ENCODE assay signal across 12 cellular contexts in genomic region chr14:75184447-75184846, GRCh38. TPM values are rescaled to one million over a fixed set of nuclear protein-coding genes. Genes with fewer than 3 reads are reported as not detected.
DNase-seq lines count a peak whose midpoint lies in the region; ATAC-seq and TF ChIP-seq lines count a peak whose summit lies in the region.
"Had no signal": no experiment of that assay in that cellular context is flagged by ENCODE, and none has a peak within 500 bp of the region (broad histone marks: within the 10 kb centered on the region; RNA-seq: fewer than 3 reads in every experiment).

No MANE protein-coding gene starts in this region.

- H3K9me3 Mint-ChIP-seq in activated T-helper 2 cell treated with anti-CD3 and anti-CD28 coated beads, Interferon-gamma antibody, Interleukin-2, Interleukin-4, amounts not matched to agents 10 μg/mL and 5 μg/mL and 100 μg/mL, durations not matched to agents 14 hours and 24 hours and 36 hours: no peaks in the 10 kb centered on the region
- H3K9me3 Mint-ChIP-seq: activated naive CD4-positive, alpha-beta T cell treated with anti-CD3 and anti-CD28 coated beads, Interleukin-2, amount 50 U/mL, for 24 hours had no signal

- no peak overlapping the region for H3K4me3 Mint-ChIP-seq in activated T-helper 2 cell treated with anti-CD3 and anti-CD28 coated beads, Interferon-gamma antibody, Interleukin-2, Interleukin-4, amounts not matched to agents 10 μg/mL and 5 μg/mL and 100 μg/mL, durations not matched to agents 14 hours and 24 hours and 36 hours (ENCODE audit: low read depth)
- H3K4me3 Mint-ChIP-seq: activated naive CD4-positive, alpha-beta T cell treated with anti-CD3 and anti-CD28 coated beads, Interleukin-2, amount 50 U/mL, for 24 hours had no signal

- ATAC-seq in mucosa of descending colon (peak; percentile 83), GM18873 (IDR thresholded peaks at IDR 0.05; ENCODE audit: low FRiP score, unreplicated experiment) (no peak), HG03025 (IDR thresholded peaks at IDR 0.05; ENCODE audit: low FRiP score, unreplicated experiment) (no peak)

- H3K27me3 Mint-ChIP-seq in activated T-helper 2 cell treated with anti-CD3 and anti-CD28 coated beads, Interferon-gamma antibody, Interleukin-2, Interleukin-4, amounts not matched to agents 10 μg/mL and 5 μg/mL and 100 μg/mL, durations not matched to agents 14 hours and 24 hours and 36 hours (ENCODE audit: low read depth): peaks cover 19% of the 10 kb centered on the region
- H3K27me3 Mint-ChIP-seq: activated naive CD4-positive, alpha-beta T cell treated with anti-CD3 and anti-CD28 coated beads, Interleukin-2, amount 50 U/mL, for 24 hours had no signal

- no peaks in the 10 kb centered on the region for H3K36me3 Mint-ChIP-seq in activated T-helper 2 cell treated with anti-CD3 and anti-CD28 coated beads, Interferon-gamma antibody, Interleukin-2, Interleukin-4, amounts not matched to agents 10 μg/mL and 5 μg/mL and 100 μg/mL, durations not matched to agents 14 hours and 24 hours and 36 hours (ENCODE audit: low read depth)
- H3K36me3 Mint-ChIP-seq: activated naive CD4-positive, alpha-beta T cell treated with anti-CD3 and anti-CD28 coated beads, Interleukin-2, amount 50 U/mL, for 24 hours had no signal

- peak; percentile 88 for DNase-seq in CD1c-positive myeloid dendritic cell (ENCODE audit: extremely low spot score)
- DNase-seq in HL-60 (ENCODE audit: low read depth in 1 of 2, low spot score in 1 of 2): no peak
- no peak for DNase-seq in activated T-helper 2 cell treated with anti-CD3 and anti-CD28 coated beads, Interferon-gamma antibody, Interleukin-2, Interleukin-4, amounts not matched to agents 10 μg/mL and 5 μg/mL and 100 μg/mL, durations not matched to agents 14 hours and 24 hours and 36 hours (ENCODE audit: low spot score)
- no peak for DNase-seq in mucosa of descending colon
- DNase-seq in NCI-H1694 treated with DMSO at 0.1 percent for 48 hours (lab: John Stamatoyannopoulos, UW): no peak
- no peak for DNase-seq in activated CD8-positive, alpha-beta memory T cell treated with anti-CD3 and anti-CD28 coated beads, Interleukin-2, amount 50 U/mL, for 48 hours
- DNase-seq: kidney had no signal

- intact Hi-C loops in activated T-helper 2 cell treated with anti-CD3 and anti-CD28 coated beads, Interferon-gamma antibody, Interleukin-2, Interleukin-4, amounts not matched to agents 10 μg/mL and 5 μg/mL and 100 μg/mL, durations not matched to agents 14 hours and 24 hours and 36 hours (cut with micrococcal nuclease): no loop called here
- intact Hi-C loops in mucosa of descending colon (cut with DNase I, micrococcal nuclease): no loop called here

- no peaks in the 10 kb centered on the region for H3K36me3 ChIP-seq in mucosa of descending colon (ENCODE audit: low read depth)
- H3K36me3 ChIP-seq: prostate gland had no signal

- H3K4me3 ChIP-seq in HL-60 (replicated peaks; ENCODE audit: insufficient read depth, low read length) (no peak overlapping the region), mucosa of descending colon (no peak overlapping the region)
- H3K4me3 ChIP-seq: prostate gland had no signal

- H3K4me1 ChIP-seq in mucosa of descending colon (ENCODE audit: low read depth): peaks cover 25% of the 10 kb centered on the region
- H3K4me1 ChIP-seq: prostate gland had no signal

- H3K9me3 ChIP-seq in mucosa of descending colon: no peaks in the 10 kb centered on the region
- H3K9me3 ChIP-seq: prostate gland had no signal

- H3K27ac ChIP-seq in HL-60 (replicated peaks): peak overlapping the region; percentile 55
- H3K27ac ChIP-seq: epithelial cell of prostate, prostate gland had no signal

- H3K4me1 Mint-ChIP-seq in activated T-helper 2 cell treated with anti-CD3 and anti-CD28 coated beads, Interferon-gamma antibody, Interleukin-2, Interleukin-4, amounts not matched to agents 10 μg/mL and 5 μg/mL and 100 μg/mL, durations not matched to agents 14 hours and 24 hours and 36 hours (ENCODE audit: low read depth): peaks cover 8% of the 10 kb centered on the region
- H3K4me1 Mint-ChIP-seq: activated naive CD4-positive, alpha-beta T cell treated with anti-CD3 and anti-CD28 coated beads, Interleukin-2, amount 50 U/mL, for 24 hours had no signal

- H3K27me3 ChIP-seq in HL-60 (ENCODE audit: insufficient read depth, poor library complexity, severe bottlenecking): no peaks in the 10 kb centered on the region

- TF ChIP-seq CTCF in HL-60 (IDR thresholded peaks at IDR 0.05; ENCODE audit: insufficient read depth, low read length): no peak
- TF ChIP-seq CTCF in mucosa of descending colon (IDR thresholded peaks at IDR 0.05): no peak

- H3K27ac Mint-ChIP-seq in activated T-helper 2 cell treated with anti-CD3 and anti-CD28 coated beads, Interferon-gamma antibody, Interleukin-2, Interleukin-4, amounts not matched to agents 10 μg/mL and 5 μg/mL and 100 μg/mL, durations not matched to agents 14 hours and 24 hours and 36 hours: peak overlapping the region; percentile 42
- H3K27ac Mint-ChIP-seq: activated naive CD4-positive, alpha-beta T cell treated with anti-CD3 and anti-CD28 coated beads, Interleukin-2, amount 50 U/mL, for 24 hours had no signal

RNA-seq across cellular contexts. Expression of gene TMED10, which starts 8.0 kb away (rescaled TPM):
- total RNA-seq in activated T-helper 2 cell treated with anti-CD3 and anti-CD28 coated beads, Interferon-gamma antibody, Interleukin-2, Interleukin-4, amounts not matched to agents 10 μg/mL and 5 μg/mL and 100 μg/mL, durations not matched to agents 14 hours and 24 hours and 36 hours: 231 and 248 TPM in 2 replicates
- total RNA-seq in mucosa of descending colon: 100 to 1,000 TPM; 223 to 411 (median 317) TPM

RNA-seq across cellular contexts. Expression of gene NEK9, which starts 57.6 kb away (rescaled TPM):
- total RNA-seq in activated T-helper 2 cell treated with anti-CD3 and anti-CD28 coated beads, Interferon-gamma antibody, Interleukin-2, Interleukin-4, amounts not matched to agents 10 μg/mL and 5 μg/mL and 100 μg/mL, durations not matched to agents 14 hours and 24 hours and 36 hours: 58.1 and 69.8 TPM in 2 replicates
- 100 to 1,000 TPM in 1 of 3 donors, 10 to 100 TPM in 2; 44.7 to 104 (median 49.9) TPM for total RNA-seq in mucosa of descending colon
